In genomic region chr7:191105-192034, GRCh38 we compare ENCODE assay signal across 8 cellular contexts. TPM values are rescaled to one million over a fixed set of nuclear protein-coding genes. Genes with fewer than 3 reads are reported as not detected.
DNase-seq lines count a peak whose midpoint lies in the region; ATAC-seq, FAIRE-seq and TF ChIP-seq lines count a peak whose summit lies in the region.

No MANE protein-coding gene starts in this region.

- peak overlapping the region; percentile 36 for H3K4me3 Mint-ChIP-seq in activated CD8-positive, alpha-beta T cell treated with anti-CD3 and anti-CD28 coated beads, Interleukin-2, amount 10 ng/mL, durations not matched to agents 7 days and 5 days

- H3K79me2 ChIP-seq in osteoblast (ENCODE audit: insufficient read depth, low read length), result peaks cover 31% of the 10 kb centered on the region

- FAIRE-seq in frontal cortex (lab: Jason Lieb, UNC), result no peak

- H3K4me1 Mint-ChIP-seq in activated CD8-positive, alpha-beta T cell treated with anti-CD3 and anti-CD28 coated beads, Interleukin-2, amount 10 ng/mL, durations not matched to agents 7 days and 5 days (ENCODE audit: low read depth), result peaks cover 2% of the 10 kb centered on the region

- peak overlapping the region; percentile 58 for H3K9ac ChIP-seq in BLaER1
- no peak overlapping the region for H3K9ac ChIP-seq in HUES48 (ENCODE audit: low read depth, low read length)

- H3K4me3 ChIP-seq in BLaER1 (peak overlapping the region; percentile 91), HUES48 (ENCODE audit: low read depth, low read length) (peak overlapping the region; percentile 48), osteoblast (ENCODE audit: insufficient read depth, low read length) (peak overlapping the region; percentile 69)

- H3K9me3 ChIP-seq in BLaER1 (no peaks in the 10 kb centered on the region), HUES48 (ENCODE audit: control insufficient read depth, insufficient read depth, low read length) (no peaks in the 10 kb centered on the region), osteoblast (ENCODE audit: low read depth, low read length) (no peaks in the 10 kb centered on the region)

- POLR2A ChIA-PET in activated CD8-positive, alpha-beta T cell treated with anti-CD3 and anti-CD28 coated beads, Interleukin-2, amount 10 ng/mL, durations not matched to agents 7 days and 5 days (lab: Charles Lee), result no interaction called here

- no peaks in the 10 kb centered on the region for H3K36me3 Mint-ChIP-seq in activated CD8-positive, alpha-beta T cell treated with anti-CD3 and anti-CD28 coated beads, Interleukin-2, amount 10 ng/mL, durations not matched to agents 7 days and 5 days (ENCODE audit: low read depth)

- no peak for ATAC-seq in activated CD8-positive, alpha-beta T cell treated with anti-CD3 and anti-CD28 coated beads, Interleukin-2, amount 10 ng/mL, durations not matched to agents 7 days and 5 days
- no peak for ATAC-seq in HG02884 (IDR thresholded peaks at IDR 0.05; ENCODE audit: unreplicated experiment)

- peaks cover 36% of the 10 kb centered on the region for H3K27me3 ChIP-seq in BLaER1
- peaks cover 2% of the 10 kb centered on the region; the same call in 1 of the 2 replicates for H3K27me3 ChIP-seq in HUES48 (ENCODE audit: control insufficient read depth, insufficient read depth, low read length)
- no peaks in the 10 kb centered on the region for H3K27me3 ChIP-seq in osteoblast (ENCODE audit: insufficient read depth, low read length)

- no peak for TF ChIP-seq CTCF in osteoblast (IDR thresholded peaks at IDR 0.05; ENCODE audit: extremely low read depth, low read depth, low read length)

- CTCF ChIA-PET in activated CD8-positive, alpha-beta T cell treated with anti-CD3 and anti-CD28 coated beads, Interleukin-2, amount 10 ng/mL, durations not matched to agents 7 days and 5 days (lab: Charles Lee), result no interaction called here

- H4K20me1 ChIP-seq in BLaER1, result peaks cover 43% of the 10 kb centered on the region
- peaks cover 32% of the 10 kb centered on the region for H4K20me1 ChIP-seq in osteoblast (ENCODE audit: insufficient read depth, low read length)

- peak overlapping the region; percentile 89 for H3K4me2 ChIP-seq in BLaER1
- peak overlapping the region; percentile 86 for H3K4me2 ChIP-seq in osteoblast (ENCODE audit: insufficient read depth, low read length)

- H3K27me3 Mint-ChIP-seq in activated CD8-positive, alpha-beta T cell treated with anti-CD3 and anti-CD28 coated beads, Interleukin-2, amount 10 ng/mL, durations not matched to agents 7 days and 5 days (ENCODE audit: low read depth), result peaks cover 34% of the 10 kb centered on the region

- H3K27ac ChIP-seq in BLaER1, result peak overlapping the region; percentile 63
- H3K27ac ChIP-seq in HUES48 (ENCODE audit: low read depth, low read length), result no peak overlapping the region
- peak overlapping the region; percentile 70 for H3K27ac ChIP-seq in osteoblast (ENCODE audit: low read depth, low read length)

- no peaks in the 10 kb centered on the region for H3K9me3 Mint-ChIP-seq in activated CD8-positive, alpha-beta T cell treated with anti-CD3 and anti-CD28 coated beads, Interleukin-2, amount 10 ng/mL, durations not matched to agents 7 days and 5 days (ENCODE audit: insufficient read depth)

- peak overlapping the region; percentile 62 for H2AFZ ChIP-seq in osteoblast (ENCODE audit: low read length)

- H3K27ac Mint-ChIP-seq in activated CD8-positive, alpha-beta T cell treated with anti-CD3 and anti-CD28 coated beads, Interleukin-2, amount 10 ng/mL, durations not matched to agents 7 days and 5 days, result peak overlapping the region; percentile 13

- H3K4me1 ChIP-seq in BLaER1 (peaks cover 78% of the 10 kb centered on the region), HUES48 (ENCODE audit: control insufficient read depth, insufficient read depth, low read length) (peaks cover 34% of the 10 kb centered on the region), osteoblast (ENCODE audit: insufficient read depth, low read length) (peaks cover 30% of the 10 kb centered on the region)

- H3K36me3 ChIP-seq in BLaER1 (peaks cover 15% of the 10 kb centered on the region), HUES48 (ENCODE audit: control insufficient read depth, insufficient read depth, low read length) (peaks cover 14% of the 10 kb centered on the region), osteoblast (ENCODE audit: insufficient read depth, low read length) (peaks cover 22% of the 10 kb centered on the region)

- DNase-seq in activated CD8-positive, alpha-beta T cell treated with anti-CD3 and anti-CD28 coated beads, Interleukin-2, amount 10 ng/mL, durations not matched to agents 7 days and 5 days, result no peak
- peak; percentile 61 to 71 for DNase-seq in frontal cortex (ENCODE audit: low spot score in 2 of 2)
- DNase-seq in osteoblast (ENCODE audit: insufficient read length, low spot score, missing footprints), result peak; percentile 100
- no peak for DNase-seq in NCI-H526 treated with DMSO at 0.1 percent for 48 hours (lab: John Stamatoyannopoulos, UW)
- DNase-seq in SKM-1 (lab: John Stamatoyannopoulos, UW; ENCODE audit: unreplicated experiment), result no peak

RNA-seq across cellular contexts. Expression of gene FAM20C, which starts 1.0 kb away (rescaled TPM):
- total RNA-seq in activated CD8-positive, alpha-beta T cell treated with anti-CD3 and anti-CD28 coated beads, Interleukin-2, amount 10 ng/mL, durations not matched to agents 7 days and 5 days, result under 1 TPM in 1 of 2 experiments, not detected in 1; 0.74 TPM
- total RNA-seq in frontal cortex (19.6 TPM), osteoblast (38.6 and 46.0 TPM in 2 replicates)

Comparison
In these comparisons a context has a peak if more than half of its experiments do, and no peak if none do; other contexts are left out.
1. DNase-seq: peak in frontal cortex (2 of 2) and osteoblast (single experiment); none in activated CD8-positive, alpha-beta T cell treated with anti-CD3 and anti-CD28 coated beads, Interleukin-2, amount 10 ng/mL, durations not matched to agents 7 days and 5 days (single experiment), NCI-H526 treated with DMSO at 0.1 percent for 48 hours (single experiment) and SKM-1 (single experiment).
2. RNA of gene FAM20C, which starts 1.0 kb away (total RNA-seq): 38.6 to 46.0 TPM in osteoblast and 19.6 TPM in frontal cortex (single experiment); 0.74 TPM in activated CD8-positive, alpha-beta T cell treated with anti-CD3 and anti-CD28 coated beads, Interleukin-2, amount 10 ng/mL, durations not matched to agents 7 days and 5 days; every median in the first group is over 10 times any median in the second.
3. Peak in every context shown above with its lines, with median percentiles within 50 percentile points of each other: H3K4me3 ChIP-seq.